Comparison of ENCODE assay signal across 2 cellular contexts in the genomic region with DNA sequence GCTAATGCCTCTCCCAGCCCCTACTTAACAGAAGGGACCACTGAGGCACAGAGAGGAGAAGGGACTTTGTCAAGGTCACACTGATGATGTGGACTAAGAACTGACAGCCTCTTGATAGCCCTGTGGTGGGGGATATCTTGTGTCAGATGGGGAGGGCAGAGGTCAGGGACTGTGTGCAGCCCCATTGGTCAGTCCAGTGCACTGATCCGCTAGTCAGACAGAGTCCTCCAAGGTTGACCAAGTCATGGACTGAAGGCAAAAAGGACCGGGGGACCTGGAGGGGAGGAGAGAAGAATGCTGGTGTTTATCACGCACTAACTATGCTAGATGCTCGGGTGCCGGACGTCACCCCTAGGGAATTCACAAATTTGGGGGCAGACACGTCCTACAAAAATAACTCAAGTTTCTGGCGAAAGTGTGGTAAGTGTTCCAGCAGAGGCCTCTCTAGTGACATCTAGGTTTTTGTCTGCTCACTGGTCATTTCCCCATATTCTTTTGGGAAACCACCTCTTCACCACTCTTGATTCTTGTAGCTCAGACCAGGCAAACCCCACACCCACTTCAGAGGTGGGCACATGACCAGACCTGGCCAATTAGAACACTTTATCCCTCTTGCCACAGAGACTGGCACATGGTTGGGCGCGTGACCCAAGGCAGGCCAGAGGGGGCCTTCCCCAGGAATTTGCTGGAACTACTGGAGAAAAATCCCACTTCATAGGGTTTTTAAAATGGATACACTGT.
A peak's percentile ranks its signal among the peaks of the same experiment; 100 is the strongest.
TF ChIP-seq lines count a peak whose summit lies in the region.

No MANE protein-coding gene starts in this region.

TF ChIP-seq in Ishikawa, 13 proteins besides CTCF, POLR2A, EP300 and RAD21:
- TF ChIP-seq USF1 (IDR thresholded peaks at IDR 0.05) (peak; percentile 80), TAF1 (IDR thresholded peaks at IDR 0.05; ENCODE audit: low read depth) (no peak)

TF ChIP-seq in HepG2, 621 proteins besides CTCF, POLR2A, EP300 and RAD21:
- no peak for TF ChIP-seq HNRNPLL (IDR thresholded peaks at IDR 0.05; ENCODE audit: low read depth, low read length, poor library complexity, severe bottlenecking)
- TF ChIP-seq ZMAT3 (CRISPR knock-in tag; conservative IDR thresholded peaks at IDR 0.05), result no peak
- TF ChIP-seq ZSCAN25 (CRISPR knock-in tag; IDR thresholded peaks at IDR 0.05), result no peak
- no peak for TF ChIP-seq ZNF614 (CRISPR knock-in tag; IDR thresholded peaks at IDR 0.05; ENCODE audit: borderline replicate concordance)
- TF ChIP-seq DPF2 (CRISPR knock-in tag; IDR thresholded peaks at IDR 0.05; ENCODE audit: borderline replicate concordance, low read depth), result no peak
- TF ChIP-seq, protein P1, sequence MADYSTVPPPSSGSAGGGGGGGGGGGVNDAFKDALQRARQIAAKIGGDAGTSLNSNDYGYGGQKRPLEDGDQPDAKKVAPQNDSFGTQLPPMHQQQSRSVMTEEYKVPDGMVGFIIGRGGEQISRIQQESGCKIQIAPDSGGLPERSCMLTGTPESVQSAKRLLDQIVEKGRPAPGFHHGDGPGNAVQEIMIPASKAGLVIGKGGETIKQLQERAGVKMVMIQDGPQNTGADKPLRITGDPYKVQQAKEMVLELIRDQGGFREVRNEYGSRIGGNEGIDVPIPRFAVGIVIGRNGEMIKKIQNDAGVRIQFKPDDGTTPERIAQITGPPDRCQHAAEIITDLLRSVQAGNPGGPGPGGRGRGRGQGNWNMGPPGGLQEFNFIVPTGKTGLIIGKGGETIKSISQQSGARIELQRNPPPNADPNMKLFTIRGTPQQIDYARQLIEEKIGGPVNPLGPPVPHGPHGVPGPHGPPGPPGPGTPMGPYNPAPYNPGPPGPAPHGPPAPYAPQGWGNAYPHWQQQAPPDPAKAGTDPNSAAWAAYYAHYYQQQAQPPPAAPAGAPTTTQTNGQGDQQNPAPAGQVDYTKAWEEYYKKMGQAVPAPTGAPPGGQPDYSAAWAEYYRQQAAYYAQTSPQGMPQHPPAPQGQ (CRISPR knock-in tag; IDR thresholded peaks at IDR 0.05; ENCODE audit: borderline replicate concordance), result no peak
- TF ChIP-seq MXD3 (CRISPR knock-in tag; IDR thresholded peaks at IDR 0.05), result 0 out of 2 replicates have a peak, but pooled peaks have one; percentile 34
- 0 out of 2 replicates have a peak, but pooled peaks have one; percentile 33 for TF ChIP-seq ARNTL (CRISPR knock-in tag; IDR thresholded peaks at IDR 0.05)
- TF ChIP-seq ETV5 (CRISPR knock-in tag; IDR thresholded peaks at IDR 0.05; ENCODE audit: borderline replicate concordance), result no peak
- TF ChIP-seq, protein P2, sequence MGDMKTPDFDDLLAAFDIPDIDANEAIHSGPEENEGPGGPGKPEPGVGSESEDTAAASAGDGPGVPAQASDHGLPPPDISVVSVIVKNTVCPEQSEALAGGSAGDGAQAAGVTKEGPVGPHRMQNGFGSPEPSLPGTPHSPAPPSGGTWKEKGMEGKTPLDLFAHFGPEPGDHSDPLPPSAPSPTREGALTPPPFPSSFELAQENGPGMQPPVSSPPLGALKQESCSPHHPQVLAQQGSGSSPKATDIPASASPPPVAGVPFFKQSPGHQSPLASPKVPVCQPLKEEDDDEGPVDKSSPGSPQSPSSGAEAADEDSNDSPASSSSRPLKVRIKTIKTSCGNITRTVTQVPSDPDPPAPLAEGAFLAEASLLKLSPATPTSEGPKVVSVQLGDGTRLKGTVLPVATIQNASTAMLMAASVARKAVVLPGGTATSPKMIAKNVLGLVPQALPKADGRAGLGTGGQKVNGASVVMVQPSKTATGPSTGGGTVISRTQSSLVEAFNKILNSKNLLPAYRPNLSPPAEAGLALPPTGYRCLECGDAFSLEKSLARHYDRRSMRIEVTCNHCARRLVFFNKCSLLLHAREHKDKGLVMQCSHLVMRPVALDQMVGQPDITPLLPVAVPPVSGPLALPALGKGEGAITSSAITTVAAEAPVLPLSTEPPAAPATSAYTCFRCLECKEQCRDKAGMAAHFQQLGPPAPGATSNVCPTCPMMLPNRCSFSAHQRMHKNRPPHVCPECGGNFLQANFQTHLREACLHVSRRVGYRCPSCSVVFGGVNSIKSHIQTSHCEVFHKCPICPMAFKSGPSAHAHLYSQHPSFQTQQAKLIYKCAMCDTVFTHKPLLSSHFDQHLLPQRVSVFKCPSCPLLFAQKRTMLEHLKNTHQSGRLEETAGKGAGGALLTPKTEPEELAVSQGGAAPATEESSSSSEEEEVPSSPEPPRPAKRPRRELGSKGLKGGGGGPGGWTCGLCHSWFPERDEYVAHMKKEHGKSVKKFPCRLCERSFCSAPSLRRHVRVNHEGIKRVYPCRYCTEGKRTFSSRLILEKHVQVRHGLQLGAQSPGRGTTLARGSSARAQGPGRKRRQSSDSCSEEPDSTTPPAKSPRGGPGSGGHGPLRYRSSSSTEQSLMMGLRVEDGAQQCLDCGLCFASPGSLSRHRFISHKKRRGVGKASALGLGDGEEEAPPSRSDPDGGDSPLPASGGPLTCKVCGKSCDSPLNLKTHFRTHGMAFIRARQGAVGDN (CRISPR knock-in tag; IDR thresholded peaks at IDR 0.05), result no peak
- peak; percentile 58 for TF ChIP-seq NFYC (CRISPR knock-in tag; IDR thresholded peaks at IDR 0.05)
- TF ChIP-seq, protein P3, sequence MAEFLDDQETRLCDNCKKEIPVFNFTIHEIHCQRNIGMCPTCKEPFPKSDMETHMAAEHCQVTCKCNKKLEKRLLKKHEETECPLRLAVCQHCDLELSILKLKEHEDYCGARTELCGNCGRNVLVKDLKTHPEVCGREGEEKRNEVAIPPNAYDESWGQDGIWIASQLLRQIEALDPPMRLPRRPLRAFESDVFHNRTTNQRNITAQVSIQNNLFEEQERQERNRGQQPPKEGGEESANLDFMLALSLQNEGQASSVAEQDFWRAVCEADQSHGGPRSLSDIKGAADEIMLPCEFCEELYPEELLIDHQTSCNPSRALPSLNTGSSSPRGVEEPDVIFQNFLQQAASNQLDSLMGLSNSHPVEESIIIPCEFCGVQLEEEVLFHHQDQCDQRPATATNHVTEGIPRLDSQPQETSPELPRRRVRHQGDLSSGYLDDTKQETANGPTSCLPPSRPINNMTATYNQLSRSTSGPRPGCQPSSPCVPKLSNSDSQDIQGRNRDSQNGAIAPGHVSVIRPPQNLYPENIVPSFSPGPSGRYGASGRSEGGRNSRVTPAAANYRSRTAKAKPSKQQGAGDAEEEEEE (CRISPR knock-in tag; IDR thresholded peaks at IDR 0.05; ENCODE audit: borderline replicate concordance), result no peak
- TF ChIP-seq NCOA2 (CRISPR knock-in tag; IDR thresholded peaks at IDR 0.05), result no peak
- TF ChIP-seq ZNF558 (CRISPR knock-in tag; IDR thresholded peaks at IDR 0.05; ENCODE audit: borderline replicate concordance), result no peak
- TF ChIP-seq, protein P4, sequence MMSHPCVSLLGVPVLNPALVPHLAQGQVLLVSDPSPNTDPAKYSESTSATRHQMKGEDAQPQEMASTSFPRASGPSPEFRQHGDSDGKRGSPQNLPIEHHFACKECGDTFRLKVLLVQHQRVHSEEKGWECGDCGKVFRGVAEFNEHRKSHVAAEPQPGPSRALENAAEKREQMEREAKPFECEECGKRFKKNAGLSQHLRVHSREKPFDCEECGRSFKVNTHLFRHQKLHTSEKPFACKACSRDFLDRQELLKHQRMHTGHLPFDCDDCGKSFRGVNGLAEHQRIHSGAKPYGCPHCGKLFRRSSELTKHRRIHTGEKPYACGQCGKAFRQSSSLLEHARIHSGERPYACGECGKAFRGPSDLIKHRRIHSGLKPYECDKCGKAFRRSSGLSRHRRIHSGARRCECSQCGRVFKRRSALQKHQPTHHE (CRISPR knock-in tag; IDR thresholded peaks at IDR 0.05; ENCODE audit: borderline replicate concordance), result no peak
- TF ChIP-seq, protein P5, sequence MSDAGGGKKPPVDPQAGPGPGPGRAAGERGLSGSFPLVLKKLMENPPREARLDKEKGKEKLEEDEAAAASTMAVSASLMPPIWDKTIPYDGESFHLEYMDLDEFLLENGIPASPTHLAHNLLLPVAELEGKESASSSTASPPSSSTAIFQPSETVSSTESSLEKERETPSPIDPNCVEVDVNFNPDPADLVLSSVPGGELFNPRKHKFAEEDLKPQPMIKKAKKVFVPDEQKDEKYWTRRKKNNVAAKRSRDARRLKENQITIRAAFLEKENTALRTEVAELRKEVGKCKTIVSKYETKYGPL (CRISPR knock-in tag; IDR thresholded peaks at IDR 0.05), result no peak
- TF ChIP-seq ZBED4 (CRISPR knock-in tag; IDR thresholded peaks at IDR 0.05; ENCODE audit: borderline replicate concordance), result no peak
- TF ChIP-seq POGK (CRISPR knock-in tag; conservative IDR thresholded peaks at IDR 0.05), result no peak
- peak; percentile 58 for TF ChIP-seq USF2 (IDR thresholded peaks at IDR 0.05; ENCODE audit: low read depth, low read length)
- peak; percentile 41; the same call in 1 of the 2 replicates for TF ChIP-seq USF2 (CRISPR knock-in tag; IDR thresholded peaks at IDR 0.05; ENCODE audit: borderline replicate concordance)
TF ChIP-seq in HepG2: peak in this region for 4.
